16 cellular contexts compared by ENCODE assay signal in genomic region chr3:117011687-117012250, GRCh38.
DNase-seq lines count a peak whose midpoint lies in the region; ATAC-seq, FAIRE-seq and TF ChIP-seq lines count a peak whose summit lies in the region.
"Had no signal": no experiment of that assay in that cellular context is flagged by ENCODE, and none has a peak within 500 bp of the region (broad histone marks: within the 10 kb centered on the region; RNA-seq: fewer than 3 reads in every experiment).

No MANE protein-coding gene starts in this region.

- H3K4me3 ChIP-seq in BLaER1 (no peak overlapping the region), SK-N-MC (peak overlapping the region; percentile 38)

- FAIRE-seq in GM12891 (lab: Jason Lieb, UNC) = no peak

- TF ChIP-seq POLR2A in GM12891 (IDR thresholded peaks at IDR 0.05; ENCODE audit: low read depth, low read length) = no peak

- H3K9ac ChIP-seq in BLaER1 (no peak overlapping the region), SK-N-MC (ENCODE audit: insufficient read length) (no peak overlapping the region)

- no peaks in the 10 kb centered on the region for H4K20me1 ChIP-seq in BLaER1

- H3K36me3 ChIP-seq in BLaER1 = no peaks in the 10 kb centered on the region
- H3K36me3 ChIP-seq in SK-N-MC (ENCODE audit: insufficient read depth, low read length) = no peaks in the 10 kb centered on the region

- peak overlapping the region; percentile 56 for H3K4me2 ChIP-seq in BLaER1

- no peaks in the 10 kb centered on the region for H3K9me3 ChIP-seq in BLaER1
- no peaks in the 10 kb centered on the region for H3K9me3 ChIP-seq in SK-N-MC (ENCODE audit: low read depth, low read length)

- H3K27me3 ChIP-seq in BLaER1 = no peaks in the 10 kb centered on the region

- ATAC-seq in GM21447 (IDR thresholded peaks at IDR 0.05; ENCODE audit: unreplicated experiment) = no peak

- no peak overlapping the region for H3K27ac ChIP-seq in BLaER1
- H3K27ac ChIP-seq in SK-N-MC = no peak overlapping the region

- H3K4me1 ChIP-seq in BLaER1 = peaks cover 43% of the 10 kb centered on the region

- DNase-seq in SK-N-MC (ENCODE audit: low read depth, low spot score) (peak; percentile 81), fibroblast of peridontal ligament (ENCODE audit: extremely low read depth) (peak; percentile 90), stromal cell of bone marrow (ENCODE audit: low read depth) (peak; percentile 76), NCI-H1930 (lab: John Stamatoyannopoulos, UW) (no peak), GM12891 (ENCODE audit: insufficient read length, low spot score) (no peak), cerebellar cortex (ENCODE audit: low spot score) (no peak)
- DNase-seq: ACHN; Calu3; CD4-positive, alpha-beta memory T cell; H9; IMR-90; NCI-H187 treated with DMSO at 0.1 percent for 48 hours; NCI-H69; OCI-M1 had no signal

TF ChIP-seq in GM12891, 5 proteins besides CTCF, POLR2A, EP300 and RAD21:
- no peak for TF ChIP-seq SPI1 (IDR thresholded peaks at IDR 0.05; ENCODE audit: low read depth, low read length)
- no peak for TF ChIP-seq TAF1 (IDR thresholded peaks at IDR 0.05; ENCODE audit: low read depth, low read length)
- TF ChIP-seq POLR2AphosphoS5 (IDR thresholded peaks at IDR 0.05; ENCODE audit: low read depth, low read length) = no peak
- TF ChIP-seq POU2F2 (IDR thresholded peaks at IDR 0.05; ENCODE audit: low read depth, low read length) = no peak
- TF ChIP-seq PAX5 (IDR thresholded peaks at IDR 0.05; ENCODE audit: insufficient read depth, low read length, severe bottlenecking) = no peak

Comparison
In these comparisons a context has a peak if more than half of its experiments do, and no peak if none do; other contexts are left out.
1. DNase-seq: peak in SK-N-MC (single experiment), fibroblast of peridontal ligament (single experiment) and stromal cell of bone marrow (single experiment); none in NCI-H1930 (0 of 2), GM12891 (single experiment) and cerebellar cortex (single experiment).